12 cellular contexts compared by ENCODE assay signal in the genomic region with DNA sequence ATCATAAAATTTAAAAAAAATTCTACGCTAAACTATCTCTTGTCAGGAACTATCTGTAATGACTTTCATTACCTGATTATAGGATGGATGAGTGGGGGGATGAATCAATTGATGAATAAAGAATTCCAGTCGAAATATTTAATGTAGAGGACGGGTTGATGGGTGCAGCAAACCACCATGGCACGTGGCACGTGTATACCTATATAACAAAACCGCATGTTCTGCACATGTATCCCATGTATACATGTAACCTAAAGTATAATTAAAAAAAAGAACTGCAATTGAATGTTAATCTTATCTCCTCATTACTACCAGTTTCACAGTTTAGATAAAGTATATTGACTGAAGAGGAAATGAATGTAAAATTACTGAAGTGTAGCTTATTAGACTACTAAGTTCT. TPM values are rescaled to one million over a fixed set of nuclear protein-coding genes. Genes with fewer than 3 reads are reported as not detected.
"Had no signal": no experiment of that assay in that cellular context is flagged by ENCODE, and none has a peak within 500 bp of the region (broad histone marks: within the 10 kb centered on the region; RNA-seq: fewer than 3 reads in every experiment).

No MANE protein-coding gene starts in this region.

- H3K4me3 ChIP-seq: GM23248, HAP-1, K562 had no signal

- H3K27ac Mint-ChIP-seq: HFFc6 had no signal

- H3K9ac ChIP-seq: GM23248 had no signal

- H3K27ac ChIP-seq: GM23248, HL-60 had no signal

- ATAC-seq: HCT116, K562 had no signal

- H3K36me3 ChIP-seq: HAP-1 had no signal

- H3K4me3 Mint-ChIP-seq: HFFc6 had no signal

- H3K4me1 ChIP-seq: HAP-1 had no signal

- H3K9me3 ChIP-seq: HAP-1 had no signal

- H3K9me3 Mint-ChIP-seq: HFFc6 had no signal

- DNase-seq: GM23248, GOT3, H7, HFFc6, IMR-90, KG1 had no signal

RNA-seq across cellular contexts. Expression of gene LRRIQ1, which starts 23.4 kb away (rescaled TPM):
- total RNA-seq: K562 had no signal
- polyA plus RNA-seq: K562 had no signal

RNA-seq across cellular contexts. Expression of gene TSPAN19, which starts 23.5 kb away (rescaled TPM):
- total RNA-seq: GM23248, H4, H7, HFFc6, HT1080, IMR-90, K562 had no signal
- polyA plus RNA-seq: IMR-90, K562 had no signal
